ENCODE assay signal across 23 cellular contexts in the genomic region with DNA sequence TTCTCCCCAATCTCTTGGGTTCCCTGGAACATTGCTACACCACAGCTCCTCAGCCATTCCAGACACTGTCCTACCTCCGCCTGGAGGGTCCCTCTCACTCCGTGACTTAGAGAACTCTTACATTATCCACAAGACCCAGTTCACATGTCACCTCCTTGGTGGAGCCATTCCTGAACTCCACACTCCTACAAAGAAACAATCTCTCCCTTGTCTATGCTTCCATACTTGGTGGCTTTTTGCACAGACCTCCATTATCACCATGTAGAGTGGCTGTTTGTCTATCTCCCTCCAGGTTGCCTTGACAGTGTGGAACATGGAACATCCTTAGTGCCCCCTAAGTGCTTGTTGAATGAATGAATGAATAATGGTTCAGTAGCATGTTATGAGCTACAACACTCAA.
DNase-seq lines count a peak whose midpoint lies in the region; ATAC-seq and TF ChIP-seq lines count a peak whose summit lies in the region.
"Had no signal": no experiment of that assay in that cellular context is flagged by ENCODE, and none has a peak within 500 bp of the region (broad histone marks: within the 10 kb centered on the region; RNA-seq: fewer than 3 reads in every experiment).

No MANE protein-coding gene starts in this region.

- POLR2A ChIA-PET in HEK293 (lab: Yijun Ruan, JAX) = no interaction called here
- POLR2A ChIA-PET in activated B cell treated with CpG ODN at 0.5 μM for 24 hours (lab: Charles Lee) = no interaction called here

- TF ChIP-seq CTCF in natural killer cell (IDR thresholded peaks at IDR 0.05) = no peak
- TF ChIP-seq CTCF in HEK293 (tag by site-specific recombination; IDR thresholded peaks at IDR 0.05) = no peak
- TF ChIP-seq CTCF in activated B cell treated with CpG ODN at 0.5 μM for 24 hours (IDR thresholded peaks at IDR 0.05) = no peak
- TF ChIP-seq CTCF in WERI-Rb-1 (IDR thresholded peaks at IDR 0.05; ENCODE audit: low read depth, low read length) = no peak

- H3K4me3 Mint-ChIP-seq in natural killer cell treated with Interleukin-12 subunit alpha and Interleukin-12 subunit beta and Interleukin-15 and Interleukin-18, amount 100 ng/mL, for 72 hours = peak overlapping the region; percentile 64
- H3K4me3 Mint-ChIP-seq in natural killer cell (no peak overlapping the region), activated B cell treated with CpG ODN at 0.5 μM for 24 hours (peak overlapping the region; percentile 70)
- H3K4me3 Mint-ChIP-seq in stimulated activated naive B cell treated with anti-CD40 and anti-IgM and Interleukin-4, amounts not matched to agents 10 μg/mL and 1 μg/mL and 100 μg/mL, for 72 hours = peak overlapping the region in 1 of 2 donors; percentile 15
- H3K4me3 Mint-ChIP-seq: endodermal cell, GM23338, type B pancreatic cell had no signal

- intact Hi-C loops in natural killer cell (cut with micrococcal nuclease) (no loop called here), activated B cell treated with CpG ODN at 0.5 μM for 24 hours (cut with micrococcal nuclease) (loop anchor here (2.0 kb wide), 2 partner anchors 21 to 481 kb away; no protein-coding TSS in a partner anchor)

- CTCF ChIA-PET in HEK293 (lab: Yijun Ruan, JAX) = interaction anchor here (0.9 kb wide), 1 partner anchor 65 kb away, joined by 3 read pairs; no protein-coding TSS in a partner anchor
- CTCF ChIA-PET in activated B cell treated with CpG ODN at 0.5 μM for 24 hours (lab: Charles Lee) = no interaction called here

- H3K27ac ChIP-seq in HEK293 (ENCODE audit: extremely low read depth, low read depth, low read length) (peak overlapping the region; percentile 4; the same call in 1 of the 2 replicates), WERI-Rb-1 (no peak overlapping the region)
- H3K27ac ChIP-seq: coronary artery, esophagus squamous epithelium, gastrocnemius medialis, neutrophil, skin epidermis had no signal

- H3K27me3 Mint-ChIP-seq in natural killer cell treated with Interleukin-12 subunit alpha and Interleukin-12 subunit beta and Interleukin-15 and Interleukin-18, amount 100 ng/mL, for 72 hours = peaks cover 17 to 21% of the 10 kb centered on the region in 2 donors
- H3K27me3 Mint-ChIP-seq in natural killer cell (ENCODE audit: low read depth in 2 of 2) (peaks cover 16 to 19% of the 10 kb centered on the region in 2 donors), activated B cell treated with CpG ODN at 0.5 μM for 24 hours (no peaks in the 10 kb centered on the region)
- no peaks in the 10 kb centered on the region for H3K27me3 Mint-ChIP-seq in stimulated activated naive B cell treated with anti-CD40 and anti-IgM and Interleukin-4, amounts not matched to agents 10 μg/mL and 1 μg/mL and 100 μg/mL, for 72 hours

- DNase-seq in natural killer cell treated with Interleukin-12 subunit alpha and Interleukin-12 subunit beta and Interleukin-15 and Interleukin-18, amount 100 ng/mL, for 72 hours (ENCODE audit: low spot score) = no peak
- DNase-seq in natural killer cell = no peak
- DNase-seq in activated B cell treated with CpG ODN at 0.5 μM for 24 hours = no peak
- DNase-seq in stimulated activated naive B cell treated with anti-CD40 and anti-IgM and Interleukin-4, amounts not matched to agents 10 μg/mL and 1 μg/mL and 100 μg/mL, for 72 hours = no peak
- DNase-seq in amygdala (lab: John Stamatoyannopoulos, UW) = no peak
- DNase-seq in WERI-Rb-1 = no peak
- DNase-seq in NCI-H1417 treated with DMSO at 0.1 percent for 48 hours (lab: John Stamatoyannopoulos, UW) = no peak
- DNase-seq: activated T-cell treated with anti-CD3 and anti-CD28 coated beads, Interleukin-2, amount 50 U/mL, for 1 hour; Caco-2; DND-41; endodermal cell; esophagus squamous epithelium; gastrocnemius medialis; NCI-H1105; NCI-H2107; NCI-H446 treated with DMSO at 0.1 percent for 48 hours; SIG-M5 had no signal

- H3K27ac Mint-ChIP-seq in natural killer cell treated with Interleukin-12 subunit alpha and Interleukin-12 subunit beta and Interleukin-15 and Interleukin-18, amount 100 ng/mL, for 72 hours = peak overlapping the region; percentile 73 to 84
- H3K27ac Mint-ChIP-seq in natural killer cell = no peak overlapping the region
- peak overlapping the region; percentile 91 for H3K27ac Mint-ChIP-seq in activated B cell treated with CpG ODN at 0.5 μM for 24 hours
- peak overlapping the region; percentile 82 for H3K27ac Mint-ChIP-seq in stimulated activated naive B cell treated with anti-CD40 and anti-IgM and Interleukin-4, amounts not matched to agents 10 μg/mL and 1 μg/mL and 100 μg/mL, for 72 hours
- H3K27ac Mint-ChIP-seq: endodermal cell, GM23338, type B pancreatic cell had no signal

- H3K4me3 ChIP-seq in HEK293 (ENCODE audit: low read depth, low read length) (no peak overlapping the region), WERI-Rb-1 (ENCODE audit: low read depth, low read length) (no peak overlapping the region)
- H3K4me3 ChIP-seq: coronary artery, esophagus squamous epithelium, gastrocnemius medialis, GM23338, skin epidermis had no signal

- H3K9me3 ChIP-seq in HEK293 (ENCODE audit: control insufficient read depth, insufficient read depth, low read depth, low read length) (no peaks in the 10 kb centered on the region), WERI-Rb-1 (ENCODE audit: severe bottlenecking) (peaks cover 6% of the 10 kb centered on the region)
- H3K9me3 ChIP-seq: gastrocnemius medialis, neutrophil had no signal

- H3K27me3 ChIP-seq in WERI-Rb-1 (ENCODE audit: insufficient read depth, low read depth, severe bottlenecking) = no peaks in the 10 kb centered on the region
- H3K27me3 ChIP-seq: gastrocnemius medialis had no signal

- no peak for ATAC-seq in natural killer cell treated with Interleukin-12 subunit alpha and Interleukin-12 subunit beta and Interleukin-15 and Interleukin-18, amount 100 ng/mL, for 72 hours
- no peak for ATAC-seq in natural killer cell
- ATAC-seq in activated B cell treated with CpG ODN at 0.5 μM for 24 hours (ENCODE audit: low read depth) = no peak
- ATAC-seq in stimulated activated naive B cell treated with anti-CD40 and anti-IgM and Interleukin-4, amounts not matched to agents 10 μg/mL and 1 μg/mL and 100 μg/mL, for 72 hours (replicated peaks) = peak in 1 of 2 donors; percentile 21
- ATAC-seq: gastrocnemius medialis, GM23338 had no signal

- H3K36me3 ChIP-seq in HEK293 (ENCODE audit: control insufficient read depth in 2 of 2, insufficient read depth in 1 of 2, low read length in 2 of 2) = no peaks in the 10 kb centered on the region
- peaks cover 55% of the 10 kb centered on the region for H3K36me3 ChIP-seq in WERI-Rb-1
- H3K36me3 ChIP-seq: esophagus squamous epithelium, gastrocnemius medialis, neutrophil had no signal

- peaks cover 3% of the 10 kb centered on the region for H3K9me3 Mint-ChIP-seq in natural killer cell treated with Interleukin-12 subunit alpha and Interleukin-12 subunit beta and Interleukin-15 and Interleukin-18, amount 100 ng/mL, for 72 hours
- H3K9me3 Mint-ChIP-seq in natural killer cell (peaks cover 3% of the 10 kb centered on the region in 2 donors), activated B cell treated with CpG ODN at 0.5 μM for 24 hours (peaks cover 3% of the 10 kb centered on the region)
- H3K9me3 Mint-ChIP-seq in stimulated activated naive B cell treated with anti-CD40 and anti-IgM and Interleukin-4, amounts not matched to agents 10 μg/mL and 1 μg/mL and 100 μg/mL, for 72 hours = peaks cover 4 to 5% of the 10 kb centered on the region in 2 donors
- H3K9me3 Mint-ChIP-seq: type B pancreatic cell had no signal

- peaks cover 5% of the 10 kb centered on the region for H3K36me3 Mint-ChIP-seq in natural killer cell treated with Interleukin-12 subunit alpha and Interleukin-12 subunit beta and Interleukin-15 and Interleukin-18, amount 100 ng/mL, for 72 hours
- H3K36me3 Mint-ChIP-seq in natural killer cell (no peaks in the 10 kb centered on the region), activated B cell treated with CpG ODN at 0.5 μM for 24 hours (ENCODE audit: low read depth) (peaks cover 91% of the 10 kb centered on the region)
- peaks cover 77 to 86% of the 10 kb centered on the region in 2 donors for H3K36me3 Mint-ChIP-seq in stimulated activated naive B cell treated with anti-CD40 and anti-IgM and Interleukin-4, amounts not matched to agents 10 μg/mL and 1 μg/mL and 100 μg/mL, for 72 hours
- H3K36me3 Mint-ChIP-seq: type B pancreatic cell had no signal

- peaks cover 29 to 40% of the 10 kb centered on the region in 2 donors for H3K4me1 Mint-ChIP-seq in natural killer cell treated with Interleukin-12 subunit alpha and Interleukin-12 subunit beta and Interleukin-15 and Interleukin-18, amount 100 ng/mL, for 72 hours (ENCODE audit: low read depth in 2 of 2)
- H3K4me1 Mint-ChIP-seq in natural killer cell (peaks cover 0 to 4% of the 10 kb centered on the region in 2 donors), activated B cell treated with CpG ODN at 0.5 μM for 24 hours (peaks cover 88% of the 10 kb centered on the region)
- peaks cover 72 to 97% of the 10 kb centered on the region in 2 donors for H3K4me1 Mint-ChIP-seq in stimulated activated naive B cell treated with anti-CD40 and anti-IgM and Interleukin-4, amounts not matched to agents 10 μg/mL and 1 μg/mL and 100 μg/mL, for 72 hours
- H3K4me1 Mint-ChIP-seq: GM23338 had no signal

- H3K4me1 ChIP-seq in HEK293 (ENCODE audit: control insufficient read depth, insufficient read depth, low read length) = peaks cover 19% of the 10 kb centered on the region
- H3K4me1 ChIP-seq: gastrocnemius medialis had no signal

TF ChIP-seq in HEK293, 187 proteins besides CTCF, POLR2A, EP300 and RAD21:
- peak; percentile 93 for TF ChIP-seq ZFP3 (tag by site-specific recombination; IDR thresholded peaks at IDR 0.05; ENCODE audit: low read depth)
- TF ChIP-seq ZNF555 (tag by site-specific recombination; conservative IDR thresholded peaks at IDR 0.05) = no peak

Comparison
In these comparisons a context has a peak if more than half of its experiments do, and no peak if none do; other contexts are left out.
1. H3K27ac Mint-ChIP-seq: peak in natural killer cell treated with Interleukin-12 subunit alpha and Interleukin-12 subunit beta and Interleukin-15 and Interleukin-18, amount 100 ng/mL, for 72 hours (2 of 2), activated B cell treated with CpG ODN at 0.5 μM for 24 hours (single experiment) and stimulated activated naive B cell treated with anti-CD40 and anti-IgM and Interleukin-4, amounts not matched to agents 10 μg/mL and 1 μg/mL and 100 μg/mL, for 72 hours (single experiment); none in natural killer cell (0 of 2).